Comparison of ENCODE assay signal across 19 cellular contexts in the genomic region with DNA sequence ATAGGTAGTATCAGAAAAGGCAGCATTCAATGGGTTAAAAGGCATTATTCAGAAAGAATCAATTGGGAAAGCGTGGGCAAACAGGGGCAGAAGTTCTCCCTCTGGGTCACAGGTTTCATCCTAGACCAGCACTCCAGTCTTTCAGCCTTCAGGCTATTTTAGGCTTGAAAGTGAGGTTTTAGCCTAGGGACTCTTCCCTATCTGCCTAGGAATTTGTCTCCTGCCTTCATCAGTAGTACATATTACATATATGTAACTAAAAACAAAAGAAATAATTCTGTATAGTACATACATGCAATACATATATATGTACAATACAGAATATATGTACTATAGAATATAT. TPM values are rescaled to one million over a fixed set of nuclear protein-coding genes. Genes with fewer than 3 reads are reported as not detected.
A peak's percentile ranks its signal among the peaks of the same experiment; 100 is the strongest.
DNase-seq lines count a peak whose midpoint lies in the region; ATAC-seq and TF ChIP-seq lines count a peak whose summit lies in the region.
"Had no signal": no experiment of that assay in that cellular context is flagged by ENCODE, and none has a peak within 500 bp of the region (broad histone marks: within the 10 kb centered on the region; RNA-seq: fewer than 3 reads in every experiment).

No MANE protein-coding gene starts in this region.

- CTCF ChIA-PET in activated CD8-positive, alpha-beta memory T cell treated with anti-CD3 and anti-CD28 coated beads, Interleukin-2, amount 10 ng/mL, durations not matched to agents 7 days and 5 days (lab: Charles Lee), result interaction anchor here (0.8 to 4.5 kb wide), 11 partner anchors 12 to 100 kb away, joined by 3 to 64 read pairs (median 4); a partner anchor contains a TSS

- H3K4me3 ChIP-seq in osteoblast (ENCODE audit: insufficient read depth, low read length), result no peak overlapping the region
- H3K4me3 ChIP-seq: cardiac muscle cell, esophagus squamous epithelium, prostate gland, smooth muscle cell, transverse colon had no signal

- peak overlapping the region; percentile 51 for H2AFZ ChIP-seq in osteoblast (ENCODE audit: low read length)

- peaks cover 29% of the 10 kb centered on the region for H3K36me3 Mint-ChIP-seq in activated CD8-positive, alpha-beta memory T cell treated with anti-CD3 and anti-CD28 coated beads, Interleukin-2, amount 10 ng/mL, durations not matched to agents 7 days and 5 days
- peaks cover 19% of the 10 kb centered on the region for H3K36me3 Mint-ChIP-seq in HFFc6 (ENCODE audit: low read depth)
- peaks cover 16% of the 10 kb centered on the region for H3K36me3 Mint-ChIP-seq in activated T-helper 2 cell treated with anti-CD3 and anti-CD28 coated beads, Interferon-gamma antibody, Interleukin-2, Interleukin-4, amounts not matched to agents 10 μg/mL and 5 μg/mL and 100 μg/mL, durations not matched to agents 14 hours and 24 hours and 36 hours (ENCODE audit: low read depth)

- H3K9me3 ChIP-seq in osteoblast (ENCODE audit: low read depth, low read length), result no peaks in the 10 kb centered on the region
- H3K9me3 ChIP-seq: esophagus squamous epithelium, prostate gland, transverse colon had no signal

- H3K79me2 ChIP-seq in osteoblast (ENCODE audit: insufficient read depth, low read length), result no peaks in the 10 kb centered on the region

- no peaks in the 10 kb centered on the region for H3K27me3 ChIP-seq in osteoblast (ENCODE audit: insufficient read depth, low read length)
- H3K27me3 ChIP-seq: cardiac muscle cell, esophagus squamous epithelium, transverse colon had no signal

- no peaks in the 10 kb centered on the region for H3K36me3 ChIP-seq in osteoblast (ENCODE audit: insufficient read depth, low read length)
- H3K36me3 ChIP-seq: cardiac muscle cell, esophagus squamous epithelium, prostate gland, transverse colon had no signal

- H4K20me1 ChIP-seq in osteoblast (ENCODE audit: insufficient read depth, low read length), result no peaks in the 10 kb centered on the region

- intact Hi-C loops in activated T-helper 2 cell treated with anti-CD3 and anti-CD28 coated beads, Interferon-gamma antibody, Interleukin-2, Interleukin-4, amounts not matched to agents 10 μg/mL and 5 μg/mL and 100 μg/mL, durations not matched to agents 14 hours and 24 hours and 36 hours (cut with micrococcal nuclease), result loop anchor here (1.0 to 5.0 kb wide), 2 partner anchors 14 to 35 kb away; a partner anchor contains a TSS

- no peak for DNase-seq in activated CD8-positive, alpha-beta memory T cell treated with anti-CD3 and anti-CD28 coated beads, Interleukin-2, amount 10 ng/mL, durations not matched to agents 7 days and 5 days
- no peak for DNase-seq in activated CD8-positive, alpha-beta memory T cell treated with anti-CD3 and anti-CD28 coated beads, Interleukin-2, amount 50 U/mL, for 48 hours
- DNase-seq in HFFc6, result no peak
- no peak for DNase-seq in activated T-helper 2 cell treated with anti-CD3 and anti-CD28 coated beads, Interferon-gamma antibody, Interleukin-2, Interleukin-4, amounts not matched to agents 10 μg/mL and 5 μg/mL and 100 μg/mL, durations not matched to agents 14 hours and 24 hours and 36 hours (ENCODE audit: low spot score)
- DNase-seq in osteoblast (ENCODE audit: insufficient read length, low spot score, missing footprints), result no peak
- DNase-seq in DMS114 treated with DMSO at 0.1 percent for 48 hours (lab: John Stamatoyannopoulos, UW; ENCODE audit: unreplicated experiment), result no peak
- no peak for DNase-seq in NCI-H2171 (lab: John Stamatoyannopoulos, UW)
- DNase-seq in stimulated activated CD4-positive, alpha-beta T cell treated with anti-CD3 and anti-CD28 coated beads, Interleukin-2, amount 100 ng/mL, for 48 hours, result no peak
- DNase-seq: ACHN, esophagus squamous epithelium, H9, naive B cell, NCI-H1092 treated with DMSO at 0.1 percent for 48 hours, SK-N-SH, transverse colon had no signal

- no peak for ATAC-seq in activated CD8-positive, alpha-beta memory T cell treated with anti-CD3 and anti-CD28 coated beads, Interleukin-2, amount 10 ng/mL, durations not matched to agents 7 days and 5 days

- no peaks in the 10 kb centered on the region for H3K4me1 ChIP-seq in osteoblast (ENCODE audit: insufficient read depth, low read length)
- H3K4me1 ChIP-seq: esophagus squamous epithelium, prostate gland, transverse colon had no signal

- TF ChIP-seq CTCF in HFFc6 (IDR thresholded peaks at IDR 0.05) (no peak), osteoblast (IDR thresholded peaks at IDR 0.05; ENCODE audit: extremely low read depth, low read depth, low read length) (no peak)

- H3K9me3 Mint-ChIP-seq in activated CD8-positive, alpha-beta memory T cell treated with anti-CD3 and anti-CD28 coated beads, Interleukin-2, amount 10 ng/mL, durations not matched to agents 7 days and 5 days (ENCODE audit: low read depth), result peaks cover 18% of the 10 kb centered on the region
- H3K9me3 Mint-ChIP-seq in HFFc6, result peaks cover 20% of the 10 kb centered on the region
- peaks cover 24% of the 10 kb centered on the region for H3K9me3 Mint-ChIP-seq in activated T-helper 2 cell treated with anti-CD3 and anti-CD28 coated beads, Interferon-gamma antibody, Interleukin-2, Interleukin-4, amounts not matched to agents 10 μg/mL and 5 μg/mL and 100 μg/mL, durations not matched to agents 14 hours and 24 hours and 36 hours

- peak overlapping the region; percentile 93 for H3K27ac Mint-ChIP-seq in activated CD8-positive, alpha-beta memory T cell treated with anti-CD3 and anti-CD28 coated beads, Interleukin-2, amount 10 ng/mL, durations not matched to agents 7 days and 5 days
- H3K27ac Mint-ChIP-seq in HFFc6, result no peak overlapping the region
- peak overlapping the region; percentile 59 for H3K27ac Mint-ChIP-seq in activated T-helper 2 cell treated with anti-CD3 and anti-CD28 coated beads, Interferon-gamma antibody, Interleukin-2, Interleukin-4, amounts not matched to agents 10 μg/mL and 5 μg/mL and 100 μg/mL, durations not matched to agents 14 hours and 24 hours and 36 hours
- H3K27ac Mint-ChIP-seq: H9 had no signal

- no peak overlapping the region for H3K27ac ChIP-seq in osteoblast (ENCODE audit: low read depth, low read length)
- H3K27ac ChIP-seq: cardiac muscle cell, esophagus squamous epithelium, HL-60, prostate gland had no signal

- H3K4me2 ChIP-seq in osteoblast (ENCODE audit: insufficient read depth, low read length), result peak overlapping the region; percentile 15
- H3K4me2 ChIP-seq: SK-N-SH, smooth muscle cell had no signal

- no peaks in the 10 kb centered on the region for H3K27me3 Mint-ChIP-seq in activated CD8-positive, alpha-beta memory T cell treated with anti-CD3 and anti-CD28 coated beads, Interleukin-2, amount 10 ng/mL, durations not matched to agents 7 days and 5 days
- no peaks in the 10 kb centered on the region for H3K27me3 Mint-ChIP-seq in HFFc6 (ENCODE audit: insufficient read depth)
- H3K27me3 Mint-ChIP-seq in activated T-helper 2 cell treated with anti-CD3 and anti-CD28 coated beads, Interferon-gamma antibody, Interleukin-2, Interleukin-4, amounts not matched to agents 10 μg/mL and 5 μg/mL and 100 μg/mL, durations not matched to agents 14 hours and 24 hours and 36 hours (ENCODE audit: low read depth), result no peaks in the 10 kb centered on the region

- H3K4me1 Mint-ChIP-seq in activated CD8-positive, alpha-beta memory T cell treated with anti-CD3 and anti-CD28 coated beads, Interleukin-2, amount 10 ng/mL, durations not matched to agents 7 days and 5 days, result peaks cover 26% of the 10 kb centered on the region
- peaks cover 5% of the 10 kb centered on the region; the same call in 1 of the 2 replicates for H3K4me1 Mint-ChIP-seq in HFFc6 (ENCODE audit: low read depth)
- H3K4me1 Mint-ChIP-seq in activated T-helper 2 cell treated with anti-CD3 and anti-CD28 coated beads, Interferon-gamma antibody, Interleukin-2, Interleukin-4, amounts not matched to agents 10 μg/mL and 5 μg/mL and 100 μg/mL, durations not matched to agents 14 hours and 24 hours and 36 hours (ENCODE audit: low read depth), result peaks cover 12% of the 10 kb centered on the region

- peak overlapping the region; percentile 71 for H3K4me3 Mint-ChIP-seq in activated CD8-positive, alpha-beta memory T cell treated with anti-CD3 and anti-CD28 coated beads, Interleukin-2, amount 10 ng/mL, durations not matched to agents 7 days and 5 days
- peak overlapping the region; percentile 17; the same call in 1 of the 2 replicates for H3K4me3 Mint-ChIP-seq in HFFc6
- H3K4me3 Mint-ChIP-seq in activated T-helper 2 cell treated with anti-CD3 and anti-CD28 coated beads, Interferon-gamma antibody, Interleukin-2, Interleukin-4, amounts not matched to agents 10 μg/mL and 5 μg/mL and 100 μg/mL, durations not matched to agents 14 hours and 24 hours and 36 hours (ENCODE audit: low read depth), result peak overlapping the region; percentile 54
- H3K4me3 Mint-ChIP-seq: H9 had no signal

RNA-seq across cellular contexts. Expression of a gene that starts 34.6 kb away (rescaled TPM):
- 10 to 100 TPM; 64.4 to 69.2 TPM for total RNA-seq in activated CD8-positive, alpha-beta memory T cell treated with anti-CD3 and anti-CD28 coated beads, Interleukin-2, amount 10 ng/mL, durations not matched to agents 7 days and 5 days
- 10 to 100 TPM; 35.1 to 49.6 (median 41.1) TPM for total RNA-seq in HFFc6 (2021; fragmentation: NEBNext Ultra II Directional; extraction: Animal tissue kit (Norgen Biotek cat#: 25700))
- total RNA-seq in activated T-helper 2 cell treated with anti-CD3 and anti-CD28 coated beads, Interferon-gamma antibody, Interleukin-2, Interleukin-4, amounts not matched to agents 10 μg/mL and 5 μg/mL and 100 μg/mL, durations not matched to agents 14 hours and 24 hours and 36 hours, result 54.5 and 59.0 TPM in 2 replicates
- total RNA-seq in osteoblast, result 51.0 and 72.5 TPM in 2 replicates

Comparison
In these comparisons a context has a peak if more than half of its experiments do, and no peak if none do; other contexts are left out.
1. H3K4me3 Mint-ChIP-seq: peak in every context shown above with its lines; median percentile 71 in activated CD8-positive, alpha-beta memory T cell treated with anti-CD3 and anti-CD28 coated beads, Interleukin-2, amount 10 ng/mL, durations not matched to agents 7 days and 5 days; 54 in activated T-helper 2 cell treated with anti-CD3 and anti-CD28 coated beads, Interferon-gamma antibody, Interleukin-2, Interleukin-4, amounts not matched to agents 10 μg/mL and 5 μg/mL and 100 μg/mL, durations not matched to agents 14 hours and 24 hours and 36 hours; 17 in HFFc6.